23 cellular contexts compared by ENCODE assay signal in genomic region chr13:39210961-39211534, GRCh38.
DNase-seq lines count a peak whose midpoint lies in the region; ATAC-seq, FAIRE-seq and TF ChIP-seq lines count a peak whose summit lies in the region.
"Had no signal": no experiment of that assay in that cellular context is flagged by ENCODE, and none has a peak within 500 bp of the region (broad histone marks: within the 10 kb centered on the region; RNA-seq: fewer than 3 reads in every experiment).

No MANE protein-coding gene starts in this region.

- TF ChIP-seq POLR2A in GM12878 (IDR thresholded peaks at IDR 0.05; ENCODE audit: low read depth, low read length), result no peak

- H3K27ac Mint-ChIP-seq in natural killer cell, result no peak overlapping the region
- H3K27ac Mint-ChIP-seq: activated CD8-positive, alpha-beta T cell treated with anti-CD3 and anti-CD28 coated beads for 36 hours; naive thymus-derived CD4-positive, alpha-beta T cell had no signal

- TF ChIP-seq RAD21 in GM12878 (IDR thresholded peaks at IDR 0.05; ENCODE audit: insufficient read depth, low read depth, low read length), result 0 out of 2 replicates have a peak, but pooled peaks have one; percentile 20

- DNase-seq in right atrium auricular region (ENCODE audit: low spot score) (no peak), Right ventricle myocardium inferior (ENCODE audit: missing footprints) (no peak), GM12878 (ENCODE audit: low read depth, low spot score) (no peak), keratinocyte (ENCODE audit: low read depth, low spot score) (peak; percentile 26), globus pallidus (ENCODE audit: low spot score) (no peak), natural killer cell (no peak)
- DNase-seq: activated CD8-positive, alpha-beta T cell treated with anti-CD3 and anti-CD28 coated beads for 36 hours; activated naive CD4-positive, alpha-beta T cell treated with anti-CD3 and anti-CD28 coated beads, Interleukin-2, amount 50 U/mL, for 16 hours; activated T-cell treated with anti-CD3 and anti-CD28 coated beads, Interleukin-2, amount 50 U/mL, for 4 hours; DMS153; naive thymus-derived CD4-positive, alpha-beta T cell; NCI-H1092; NCI-H2081; NCI-H510A; posterior cingulate gyrus; SHP77 had no signal

- H2AFZ ChIP-seq in GM12878 (ENCODE audit: control insufficient read depth, low read depth, low read length) (no peak overlapping the region), keratinocyte (ENCODE audit: control insufficient read depth, low read length) (no peak overlapping the region)

- H3K9me3 ChIP-seq in right atrium auricular region (no peaks in the 10 kb centered on the region), GM12878 (replicated peaks; ENCODE audit: control insufficient read depth, insufficient read depth, low read length) (no peaks in the 10 kb centered on the region), keratinocyte (ENCODE audit: control insufficient read depth, low read depth, low read length) (no peaks in the 10 kb centered on the region)

- TF ChIP-seq EP300 in GM12878 (IDR thresholded peaks at IDR 0.05; ENCODE audit: borderline replicate concordance in 1 of 2, control insufficient read depth in 1 of 2, low read depth in 2 of 2, low read length in 2 of 2), result no peak

- peaks cover 5 to 15% of the 10 kb centered on the region in 2 donors for H3K9me3 Mint-ChIP-seq in natural killer cell
- H3K9me3 Mint-ChIP-seq: activated T-cell treated with anti-CD3 and anti-CD28 coated beads, Interleukin-2, amount 50 U/mL, for 4 hours had no signal

- H3K4me3 ChIP-seq in right atrium auricular region (no peak overlapping the region), GM12878 (no peak overlapping the region), keratinocyte (ENCODE audit: control insufficient read depth in 2 of 3, extremely low read depth in 1 of 3, insufficient read depth in 2 of 3, low read depth in 1 of 3, low read length in 3 of 3) (no peak overlapping the region)

- H4K20me1 ChIP-seq in GM12878 (ENCODE audit: control insufficient read depth, insufficient read depth) (no peaks in the 10 kb centered on the region), keratinocyte (ENCODE audit: control insufficient read depth, extremely low read depth, insufficient read depth, low read length) (no peaks in the 10 kb centered on the region)

- intact Hi-C loops in Right ventricle myocardium inferior (cut with DNase I), result no loop called here
- intact Hi-C loops in GM12878 (cut with micrococcal nuclease; ENCODE audit: unreplicated experiment), result no loop called here
- intact Hi-C loops in natural killer cell (cut with micrococcal nuclease), result no loop called here

- POLR2A ChIA-PET in GM12878 (lab: Charles Lee), result no interaction called here

- in situ Hi-C loops in GM12878 (cut with MboI), result no loop called here

- H3K36me3 ChIP-seq in right atrium auricular region (no peaks in the 10 kb centered on the region), GM12878 (ENCODE audit: control insufficient read depth in 2 of 2, insufficient read depth in 2 of 2, low read length in 1 of 2) (no peaks in the 10 kb centered on the region), keratinocyte (ENCODE audit: control insufficient read depth in 2 of 2, extremely low read depth in 1 of 2, insufficient read depth in 2 of 2, low read length in 2 of 2) (no peaks in the 10 kb centered on the region)

- no peaks in the 10 kb centered on the region for H3K4me1 Mint-ChIP-seq in natural killer cell
- H3K4me1 Mint-ChIP-seq: naive thymus-derived CD4-positive, alpha-beta T cell had no signal

- dilution Hi-C loops in keratinocyte (cut with MboI; ENCODE audit: extremely low pct_ligation_motif_present, low sequenced_read_pairs), result no loop called here

- ATAC-seq in Right ventricle myocardium inferior (no peak), GM12878 (no peak), HG03039 (IDR thresholded peaks at IDR 0.05; ENCODE audit: unreplicated experiment) (no peak), GM21737 (IDR thresholded peaks at IDR 0.05; ENCODE audit: unreplicated experiment) (no peak), natural killer cell (no peak)
- ATAC-seq: activated CD8-positive, alpha-beta T cell treated with anti-CD3 and anti-CD28 coated beads for 36 hours; activated T-cell treated with anti-CD3 and anti-CD28 coated beads, Interleukin-2, amount 50 U/mL, for 4 hours; naive thymus-derived CD4-positive, alpha-beta T cell had no signal

- H3K4me2 ChIP-seq in GM12878 (ENCODE audit: control insufficient read depth, insufficient read depth) (no peak overlapping the region), keratinocyte (ENCODE audit: control insufficient read depth, extremely low read depth, insufficient read depth, low read depth, low read length) (no peak overlapping the region)
- H3K4me2 ChIP-seq: KMS-11 had no signal

- SMC1A ChIA-PET in GM12878 (lab: Charles Lee; ENCODE audit: uncharacterized antibody, unreplicated experiment), result interaction anchor here (0.8 to 1.2 kb wide), 2 partner anchors 10 to 401 kb away, joined by 3 read pairs; no protein-coding TSS in a partner anchor

- RAD21 ChIA-PET in GM12878 (lab: Charles Lee; ENCODE audit: unreplicated experiment), result interaction anchor here (0.6 kb wide), 1 partner anchor 95 kb away, joined by 3 read pairs; no protein-coding TSS in a partner anchor

- FAIRE-seq in GM12878 (lab: Jason Lieb, UNC) (peak; percentile 7), keratinocyte (lab: Jason Lieb, UNC) (peak; percentile 77)
- FAIRE-seq: A204.1, astrocyte, colon, endothelial cell of umbilical vein had no signal

- H3K27ac ChIP-seq in right atrium auricular region, result peak overlapping the region; percentile 3 to 21
- H3K27ac ChIP-seq in GM12878 (ENCODE audit: control insufficient read depth, insufficient read depth), result no peak overlapping the region
- H3K27ac ChIP-seq in keratinocyte (ENCODE audit: control insufficient read depth, insufficient read depth, low read length), result no peak overlapping the region
- H3K27ac ChIP-seq: KMS-11 had no signal

- no peak for TF ChIP-seq CTCF in right atrium auricular region (IDR thresholded peaks at IDR 0.05)
- TF ChIP-seq CTCF in GM12878 (IDR thresholded peaks at IDR 0.05 in 2 of 3, conservative IDR thresholded peaks at IDR 0.05 in 1 of 3; ENCODE audit: control insufficient read depth in 2 of 3, extremely low read depth in 1 of 3, insufficient read depth in 1 of 3, low read depth in 3 of 3, low read length in 3 of 3), result no peak
- peak in 2 of 3 experiments; percentile 11 to 16 for TF ChIP-seq CTCF in keratinocyte (optimal IDR thresholded peaks at IDR 0.05 in 1 of 3, IDR thresholded peaks at IDR 0.05 in 1 of 3, conservative IDR thresholded peaks at IDR 0.05 in 1 of 3; ENCODE audit: extremely low read depth in 1 of 3, insufficient read depth in 2 of 3, low read length in 3 of 3)
- no peak for TF ChIP-seq CTCF in natural killer cell (IDR thresholded peaks at IDR 0.05)

- no peaks in the 10 kb centered on the region for H3K9me1 ChIP-seq in keratinocyte (ENCODE audit: control insufficient read depth, extremely low read depth, insufficient read depth, low read length)

- H3K79me2 ChIP-seq in GM12878 (ENCODE audit: control insufficient read depth, insufficient read depth, low read length) (no peaks in the 10 kb centered on the region), keratinocyte (ENCODE audit: control insufficient read depth, insufficient read depth, low read length) (no peaks in the 10 kb centered on the region)

- BruUV-seq in GM12878 (replicated peaks; lab: Mats Ljungman, UMichigan), result no TSS peak

- no peaks in the 10 kb centered on the region for H3K36me3 Mint-ChIP-seq in natural killer cell
- H3K36me3 Mint-ChIP-seq: naive thymus-derived CD4-positive, alpha-beta T cell had no signal

- peaks cover 0 to 6% of the 10 kb centered on the region in 2 donors for H3K4me1 ChIP-seq in right atrium auricular region
- no peaks in the 10 kb centered on the region for H3K4me1 ChIP-seq in GM12878 (ENCODE audit: control insufficient read depth, insufficient read depth, low read length)
- H3K4me1 ChIP-seq in keratinocyte (ENCODE audit: control insufficient read depth, extremely low read depth, insufficient read depth, low read length), result peaks cover 11% of the 10 kb centered on the region

- H3K9ac ChIP-seq in GM12878 (ENCODE audit: control insufficient read depth, insufficient read depth, low read length), result no peak overlapping the region
- H3K9ac ChIP-seq in keratinocyte (ENCODE audit: control insufficient read depth, extremely low read depth, insufficient read depth, low read length), result no peak overlapping the region
- H3K9ac ChIP-seq: KMS-11 had no signal

- no peak overlapping the region for H3K4me3 Mint-ChIP-seq in natural killer cell
- H3K4me3 Mint-ChIP-seq: activated CD8-positive, alpha-beta T cell treated with anti-CD3 and anti-CD28 coated beads for 36 hours; activated T-cell treated with anti-CD3 and anti-CD28 coated beads, Interleukin-2, amount 50 U/mL, for 4 hours; naive thymus-derived CD4-positive, alpha-beta T cell had no signal

- CTCF ChIA-PET in GM12878 (lab: Yijun Ruan, JAX), result interaction anchor here (0.8 to 1.4 kb wide), 2 partner anchors 65 to 401 kb away, joined by 3 to 4 read pairs; no protein-coding TSS in a partner anchor

- peaks cover 0 to 3% of the 10 kb centered on the region in 2 donors for H3K27me3 Mint-ChIP-seq in natural killer cell (ENCODE audit: low read depth in 2 of 2)

- 75% methylated on average over 1 of the region's 1 CpG for WGBS in GM12878 (ENCODE audit: insufficient coverage, insufficient replicate concordance, low lambda C conversion rate, missing lambda C conversion rate)

- no peaks in the 10 kb centered on the region for H3K27me3 ChIP-seq in right atrium auricular region
- no peaks in the 10 kb centered on the region for H3K27me3 ChIP-seq in GM12878 (replicated peaks in 1 of 2; ENCODE audit: control insufficient read depth in 2 of 2, insufficient read depth in 2 of 2, low read length in 1 of 2)
- no peaks in the 10 kb centered on the region for H3K27me3 ChIP-seq in keratinocyte (ENCODE audit: control insufficient read depth, extremely low read depth, insufficient read depth, low read length)

TF ChIP-seq in GM12878, 131 proteins besides CTCF, POLR2A, EP300 and RAD21 (continues in another document):
- TF ChIP-seq CREB1 (IDR thresholded peaks at IDR 0.05; ENCODE audit: low read depth) (no peak), CBX3 (IDR thresholded peaks at IDR 0.05; ENCODE audit: borderline replicate concordance, low read depth) (no peak), USF1 (IDR thresholded peaks at IDR 0.05; ENCODE audit: borderline replicate concordance, extremely low read length, insufficient read depth, low read depth, low read length) (no peak), ZNF274 (IDR thresholded peaks at IDR 0.05; ENCODE audit: insufficient read depth, insufficient read length) (no peak), CHD4 (IDR thresholded peaks at IDR 0.05) (no peak), BHLHE40 (IDR thresholded peaks at IDR 0.05; ENCODE audit: borderline replicate concordance in 1 of 2, low read depth in 2 of 2, low read length in 1 of 2) (no peak), BMI1 (IDR thresholded peaks at IDR 0.05; ENCODE audit: borderline replicate concordance) (no peak)

Comparison
In these comparisons a context has a peak if more than half of its experiments do, and no peak if none do; other contexts are left out.
1. H3K27ac ChIP-seq: peak in right atrium auricular region (2 of 2); none in GM12878 (single experiment) and keratinocyte (single experiment).
2. CTCF ChIP-seq: peak in keratinocyte (2 of 3); none in right atrium auricular region (0 of 2), GM12878 (0 of 3) and natural killer cell (single experiment).